Comparison of ENCODE assay signal across 15 cellular contexts in genomic region chr20:11247943-11248475, GRCh38.
DNase-seq lines count a peak whose midpoint lies in the region; TF ChIP-seq lines count a peak whose summit lies in the region.
"Had no signal": no experiment of that assay in that cellular context is flagged by ENCODE, and none has a peak within 500 bp of the region (broad histone marks: within the 10 kb centered on the region; RNA-seq: fewer than 3 reads in every experiment).

No MANE protein-coding gene starts in this region.

- H3K9me3 ChIP-seq in HUES48 (ENCODE audit: control insufficient read depth, insufficient read depth, low read length) = no peaks in the 10 kb centered on the region
- no peaks in the 10 kb centered on the region for H3K9me3 ChIP-seq in neural cell (ENCODE audit: low read length)

- H3K27me3 Mint-ChIP-seq in progenitor cell of endocrine pancreas = no peaks in the 10 kb centered on the region
- H3K27me3 Mint-ChIP-seq: B cell had no signal

- peak overlapping the region; percentile 84 for H3K27ac Mint-ChIP-seq in progenitor cell of endocrine pancreas
- H3K27ac Mint-ChIP-seq: B cell; CD4-positive, alpha-beta T cell; GM23338 had no signal

- peaks cover 48% of the 10 kb centered on the region for H3K4me1 Mint-ChIP-seq in progenitor cell of endocrine pancreas (ENCODE audit: low read depth)
- H3K4me1 Mint-ChIP-seq: B cell had no signal

- H3K4me2 ChIP-seq in neural cell (ENCODE audit: low read length) = no peak overlapping the region

- H3K4me1 ChIP-seq in HUES48 (ENCODE audit: control insufficient read depth, insufficient read depth, low read length) = peaks cover 21% of the 10 kb centered on the region

- TF ChIP-seq CTCF in neural cell (IDR thresholded peaks at IDR 0.05; ENCODE audit: poor library complexity, severe bottlenecking) (no peak), progenitor cell of endocrine pancreas (IDR thresholded peaks at IDR 0.05; ENCODE audit: unreplicated experiment) (no peak)

- no peak for TF ChIP-seq EP300 in neural cell (conservative IDR thresholded peaks at IDR 0.05; ENCODE audit: poor library complexity, severe bottlenecking)

- H3K79me2 ChIP-seq in neural cell (replicated peaks; ENCODE audit: insufficient read depth, low read length) = no peaks in the 10 kb centered on the region

- H2AFZ ChIP-seq in neural cell (ENCODE audit: low read depth, low read length) = no peak overlapping the region
- H2AFZ ChIP-seq: GM23338 had no signal

- peak overlapping the region; percentile 40 for H3K27ac ChIP-seq in HUES48 (ENCODE audit: low read depth, low read length)
- H3K27ac ChIP-seq in neural cell (ENCODE audit: low read length) = peak overlapping the region; percentile 71

- H3K27me3 ChIP-seq in HUES48 (ENCODE audit: control insufficient read depth, insufficient read depth, low read length) = peaks cover 4% of the 10 kb centered on the region; the same call in 1 of the 2 replicates
- peaks cover 3% of the 10 kb centered on the region for H3K27me3 ChIP-seq in neural cell (ENCODE audit: insufficient read depth, low read depth, low read length)

- H3K9ac ChIP-seq in HUES48 (ENCODE audit: low read depth, low read length) = no peak overlapping the region
- no peak overlapping the region for H3K9ac ChIP-seq in neural cell (ENCODE audit: low read length)

- no peaks in the 10 kb centered on the region for H3K9me2 ChIP-seq in neural cell (ENCODE audit: insufficient read depth, low read length)

- H3F3A ChIP-seq in neural cell (ENCODE audit: insufficient read depth, low read length, poor library complexity, severe bottlenecking) = no peaks in the 10 kb centered on the region

- no peak overlapping the region for H3K4me3 Mint-ChIP-seq in progenitor cell of endocrine pancreas (ENCODE audit: low read depth)
- H3K4me3 Mint-ChIP-seq: B cell; CD4-positive, alpha-beta T cell; GM23338 had no signal

- H4K20me1 ChIP-seq in neural cell (ENCODE audit: insufficient read depth) = no peaks in the 10 kb centered on the region

- peaks cover 5% of the 10 kb centered on the region for H3K9me3 Mint-ChIP-seq in progenitor cell of endocrine pancreas (ENCODE audit: low read depth)
- H3K9me3 Mint-ChIP-seq: GM23338 had no signal

- TF ChIP-seq RAD21 in neural cell (conservative IDR thresholded peaks at IDR 0.05) = no peak

- DNase-seq in ecto neural progenitor cell (ENCODE audit: low spot score) (peak; percentile 58), progenitor cell of endocrine pancreas (ENCODE audit: low spot score, unreplicated experiment) (no peak), A172 (ENCODE audit: low spot score) (no peak), inferior parietal cortex (ENCODE audit: extremely low spot score) (no peak)
- DNase-seq in stimulated activated CD4-positive, alpha-beta T cell treated with anti-CD3 and anti-CD28 coated beads, Interleukin-12 subunit alpha, Interleukin-12 subunit beta, amount 100 ng/mL, for 4 hours = no peak
- DNase-seq in stimulated activated naive CD4-positive, alpha-beta T cell treated with Interleukin-2 at 50 U/mL for 16 hours (lab: John Stamatoyannopoulos, UW) = no peak
- DNase-seq: CD4-positive, alpha-beta T cell; DMS153; DMS79 treated with DMSO at 0.1 percent for 48 hours; EL; H7 had no signal

- H3K36me3 ChIP-seq in HUES48 (ENCODE audit: control insufficient read depth, insufficient read depth, low read length) (no peaks in the 10 kb centered on the region), neural cell (ENCODE audit: insufficient read depth, low read length) (no peaks in the 10 kb centered on the region)

- H3K36me3 Mint-ChIP-seq in progenitor cell of endocrine pancreas (ENCODE audit: insufficient read depth) = peaks cover 5% of the 10 kb centered on the region

- H3K4me3 ChIP-seq in HUES48 (ENCODE audit: low read depth, low read length) (no peak overlapping the region), neural cell (ENCODE audit: low read length) (peak overlapping the region; percentile 53)
- H3K4me3 ChIP-seq: GM23338 had no signal

TF ChIP-seq in neural cell, 6 proteins besides CTCF, POLR2A, EP300 and RAD21:
- no peak for TF ChIP-seq MXI1 (conservative IDR thresholded peaks at IDR 0.05; ENCODE audit: poor library complexity, severe bottlenecking)
